ENCODE assay signal across 22 cellular contexts in genomic region chr7:52502281-52502680, GRCh38.
"Had no signal": no experiment of that assay in that cellular context is flagged by ENCODE, and none has a peak within 500 bp of the region (broad histone marks: within the 10 kb centered on the region; RNA-seq: fewer than 3 reads in every experiment).

No MANE protein-coding gene starts in this region.

- H3K9me3 ChIP-seq: ascending aorta, gastroesophageal sphincter, heart left ventricle, testis, uterus had no signal

- H3K27ac ChIP-seq: ascending aorta, gastroesophageal sphincter, heart left ventricle, skin epidermis, testis, uterus, VCaP had no signal

- DNase-seq: activated CD4-positive, alpha-beta T cell treated with anti-CD3 and anti-CD28 coated beads for 4 hours; activated CD4-positive, alpha-beta T cell treated with anti-CD3 and anti-CD28 coated beads, Interleukin-2, amount 50 U/mL, for 48 hours; activated CD8-positive, alpha-beta memory T cell treated with anti-CD3 and anti-CD28 coated beads, Interleukin-2, amount 50 U/mL, for 4 hours; activated gamma-delta T cell; activated naive CD4-positive, alpha-beta T cell treated with anti-CD3 and anti-CD28 coated beads, Interleukin-2, amount 10 ng/mL, durations not matched to agents 7 days and 5 days; activated naive CD8-positive, alpha-beta T cell treated with anti-CD3 and anti-CD28 coated beads, Interleukin-2, amount 10 ng/mL, durations not matched to agents 7 days and 5 days; activated T-cell treated with anti-CD3 and anti-CD28 coated beads, Interleukin-2, amount 50 U/mL, for 1 hour; heart left ventricle; immature natural killer cell; natural killer cell; retina; stimulated activated CD4-positive, alpha-beta T cell treated with anti-CD3 and anti-CD28 coated beads, Interleukin-12 subunit alpha, Interleukin-12 subunit beta, amount 100 ng/mL, for 4 hours; stimulated activated CD4-positive, alpha-beta T cell treated with anti-CD3 and anti-CD28 coated beads, Interleukin-4, amount 100 ng/mL, for 1 hour; stimulated activated naive CD8-positive, alpha-beta T cell treated with anti-CD3 and anti-CD28 coated beads, Interleukin-15, Interleukin-2, amounts not matched to agents 100 U/mL and 50 U/mL, for 24 hours; T-helper 9 cell; testis; trophoblast cell; uterus had no signal

- H3K27me3 ChIP-seq: ascending aorta, gastroesophageal sphincter, heart left ventricle, testis, uterus had no signal

- H3K4me1 ChIP-seq: ascending aorta, gastroesophageal sphincter, heart left ventricle, testis, uterus had no signal

- H3K4me3 ChIP-seq: ascending aorta, gastroesophageal sphincter, heart left ventricle, skin epidermis, testis, uterus had no signal

- H3K36me3 ChIP-seq: ascending aorta, gastroesophageal sphincter, heart left ventricle, uterus had no signal
